8 cellular contexts compared by ENCODE assay signal in genomic region chr11:18115360-18116127, GRCh38. TPM values are rescaled to one million over a fixed set of nuclear protein-coding genes. Genes with fewer than 3 reads are reported as not detected.
A peak's percentile ranks its signal among the peaks of the same experiment; 100 is the strongest.
DNase-seq lines count a peak whose midpoint lies in the region; ATAC-seq, FAIRE-seq and TF ChIP-seq lines count a peak whose summit lies in the region.

No MANE protein-coding gene starts in this region.

- 1% methylated on average over 9 of the region's 9 CpGs for WGBS in A549 (ENCODE audit: missing lambda C conversion rate)

- TF ChIP-seq RAD21 in A549 (conservative IDR thresholded peaks at IDR 0.05 in 1 of 2, IDR thresholded peaks at IDR 0.05 in 1 of 2) = peak; percentile 83 to 88

- H3K9me3 ChIP-seq in A549 = no peaks in the 10 kb centered on the region

- TF ChIP-seq EP300 in A549 (IDR thresholded peaks at IDR 0.05) = no peak

- no peaks in the 10 kb centered on the region for H3K4me1 ChIP-seq in A549

- TF ChIP-seq CTCF in A549 (IDR thresholded peaks at IDR 0.05) (peak; percentile 89), WI38 (IDR thresholded peaks at IDR 0.05; ENCODE audit: low read depth, low read length) (peak; percentile 81), bronchial epithelial cell (IDR thresholded peaks at IDR 0.05; ENCODE audit: insufficient read depth, low read length, severe bottlenecking) (peak; percentile 88)

- H3K4me3 ChIP-seq in A549 (no peak overlapping the region), WI38 (ENCODE audit: low read depth, low read length) (no peak overlapping the region), bronchial epithelial cell (ENCODE audit: low read depth, low read length) (no peak overlapping the region)

- no peak overlapping the region for H3K27ac ChIP-seq in A549

- TF ChIP-seq POLR2A in A549 (IDR thresholded peaks at IDR 0.05; ENCODE audit: low read length) = no peak
- TF ChIP-seq POLR2A in GM18505 (IDR thresholded peaks at IDR 0.05; ENCODE audit: borderline replicate concordance, extremely low read depth, insufficient read depth, insufficient read length) = no peak

- CTCF ChIA-PET in A549 (lab: Yijun Ruan, JAX) = interaction anchor here (0.6 to 3.3 kb wide), 105 partner anchors 8 to 1599 kb away, joined by 3 to 64 read pairs (median 4); partner anchors contain the start of genes GTF2H1, HPS5, MRGPRX3 and SAAL1

- H3K4me2 ChIP-seq in A549 = peak overlapping the region; percentile 24; the same call in 1 of the 3 replicates

- no peaks in the 10 kb centered on the region for H3K36me3 ChIP-seq in bronchial epithelial cell (ENCODE audit: control insufficient read depth, insufficient read depth, low read length)

- FAIRE-seq in A549 (lab: Jason Lieb, UNC) (no peak), bronchial epithelial cell (lab: Jason Lieb, UNC) (peak; percentile 83)

- POLR2A ChIA-PET in A549 (lab: Yijun Ruan, JAX) = interaction anchor here (0.9 to 1.5 kb wide), 2 partner anchors 9 to 606 kb away, joined by 3 to 9 read pairs; partner anchors contain the start of gene SAAL1

- DNase-seq in A549 (ENCODE audit: low read depth in 1 of 2, low spot score in 1 of 2) (peak; percentile 72 to 75), NCI-H2171 (lab: John Stamatoyannopoulos, UW) (peak; percentile 12), bronchial epithelial cell (ENCODE audit: low read depth) (peak; percentile 57), kidney tubule cell (ENCODE audit: low spot score) (peak; percentile 73)
- DNase-seq in stimulated activated CD4-positive, alpha-beta T cell treated with anti-CD3 and anti-CD28 coated beads, Interleukin-4, amount 100 ng/mL, for 1 hour = peak; percentile 54

- H3K27me3 ChIP-seq in bronchial epithelial cell (ENCODE audit: control insufficient read depth, insufficient read depth, low read length) = peaks cover 4% of the 10 kb centered on the region

- ATAC-seq in A549 = peak; percentile 91 to 97
- ATAC-seq in GM18505 (IDR thresholded peaks at IDR 0.05; ENCODE audit: unreplicated experiment) = peak; percentile 79
- ATAC-seq in HG03103 (IDR thresholded peaks at IDR 0.05; ENCODE audit: low read depth, unreplicated experiment) = peak; percentile 83

TF ChIP-seq in A549, 52 proteins besides CTCF, POLR2A, EP300 and RAD21:
- TF ChIP-seq EHMT2 (IDR thresholded peaks at IDR 0.05; ENCODE audit: low read depth) = no peak
- TF ChIP-seq SMC3 (IDR thresholded peaks at IDR 0.05) = peak; percentile 63
- peak; percentile 26; the same call in 1 of the 2 replicates for TF ChIP-seq MAX (IDR thresholded peaks at IDR 0.05)

RNA-seq across cellular contexts. Expression of gene SAAL1, which starts 9.7 kb away (rescaled TPM):
- polyA plus RNA-seq in A549 (2011; rRNA removed) (40.9 and 46.5 TPM in 2 replicates), A549 (2017; fragmentation: RNase III; extraction: RNeasy Plus Mini Kit Qiagen cat#74134 plus additional on column Dnase treatment) (56.0 to 60.0 TPM (median 56.3 TPM) in 3 replicates)
- 24.2 and 27.8 TPM in 2 replicates for polyA plus RNA-seq in A549 (2012; cell fraction: cytosol; rRNA removed)
- 12.3 and 16.6 TPM in 2 replicates for polyA plus RNA-seq in A549 (2012; cell fraction: nucleus; rRNA removed)
- polyA minus RNA-seq in A549 (2011; rRNA and poly(A)+ RNA removed) = 13.5 and 18.0 TPM in 2 replicates
- total RNA-seq in bronchial epithelial cell = 10.6 and 15.8 TPM in 2 replicates

RNA-seq across cellular contexts. Expression of gene MRGPRX3, which starts 16.8 kb away (rescaled TPM):
- polyA plus RNA-seq in A549 (2011; rRNA removed) = 0.08 TPM in 1 of 2 replicates, not detected in the other
- not detected in 2 replicates for polyA plus RNA-seq in A549 (2012; cell fraction: cytosol; rRNA removed)
- polyA plus RNA-seq in A549 (2012; cell fraction: nucleus; rRNA removed) = not detected in 2 replicates
- not detected in 3 replicates for polyA plus RNA-seq in A549 (2017; fragmentation: RNase III; extraction: RNeasy Plus Mini Kit Qiagen cat#74134 plus additional on column Dnase treatment)
- not detected in 2 replicates for polyA minus RNA-seq in A549 (2011; rRNA and poly(A)+ RNA removed)
- total RNA-seq in bronchial epithelial cell = 0.13 TPM in 1 of 2 replicates, not detected in the other

RNA-seq across cellular contexts. Expression of gene MRGPRX4, which starts 57.1 kb away (rescaled TPM):
- polyA plus RNA-seq in A549 (2011; rRNA removed) = not detected in 2 replicates
- not detected in 2 replicates for polyA plus RNA-seq in A549 (2012; cell fraction: cytosol; rRNA removed)
- not detected in 2 replicates for polyA plus RNA-seq in A549 (2012; cell fraction: nucleus; rRNA removed)
- not detected in 3 replicates for polyA plus RNA-seq in A549 (2017; fragmentation: RNase III; extraction: RNeasy Plus Mini Kit Qiagen cat#74134 plus additional on column Dnase treatment)
- not detected in 2 replicates for polyA minus RNA-seq in A549 (2011; rRNA and poly(A)+ RNA removed)
- not detected in 2 replicates for total RNA-seq in bronchial epithelial cell

Comparison
In these comparisons a context has a peak if more than half of its experiments do, and no peak if none do; other contexts are left out.
1. DNase-seq: peak in every context shown above with its lines; median percentile 74 in A549; 73 in kidney tubule cell; 57 in bronchial epithelial cell; 54 in stimulated activated CD4-positive, alpha-beta T cell treated with anti-CD3 and anti-CD28 coated beads, Interleukin-4, amount 100 ng/mL, for 1 hour; 12 in NCI-H2171.